8 cellular contexts compared by ENCODE assay signal in the genomic region with DNA sequence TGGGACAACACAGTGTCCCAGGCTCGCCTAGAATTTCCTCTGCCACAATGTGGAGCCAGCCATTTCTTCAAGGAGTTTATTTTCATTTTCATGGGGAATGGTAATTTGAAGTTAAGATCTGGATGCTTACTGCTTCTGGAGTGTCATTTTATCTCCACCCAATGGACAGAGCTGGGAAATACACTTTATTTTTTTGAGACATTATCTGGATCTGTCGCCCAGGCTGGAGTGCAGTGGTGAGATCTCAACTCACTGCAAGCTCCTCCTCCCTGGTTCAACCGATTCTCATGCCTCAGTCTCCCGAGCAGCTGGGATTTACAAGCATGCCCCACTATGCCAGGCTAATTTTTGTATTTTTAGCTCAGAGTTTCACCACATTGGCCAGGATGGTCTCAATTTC. TPM values are rescaled to one million over a fixed set of nuclear protein-coding genes. Genes with fewer than 3 reads are reported as not detected.
DNase-seq lines count a peak whose midpoint lies in the region; ATAC-seq and TF ChIP-seq lines count a peak whose summit lies in the region.

No MANE protein-coding gene starts in this region.

- ATAC-seq in GM21619 (IDR thresholded peaks at IDR 0.05; ENCODE audit: unreplicated experiment) (peak; percentile 72), body of pancreas (no peak)

- H3K4me3 ChIP-seq in body of pancreas (no peak overlapping the region), smooth muscle cell (no peak overlapping the region), lower leg skin (ENCODE audit: low read depth, poor library complexity, severe bottlenecking) (no peak overlapping the region)

- intact Hi-C loops in body of pancreas (cut with DNase I) (no loop called here), lower leg skin (cut with DNase I; ENCODE audit: low total_unique reads) (no loop called here)

- DNase-seq in NCI-H2196 (lab: John Stamatoyannopoulos, UW; ENCODE audit: unreplicated experiment), result peak; percentile 43
- DNase-seq in NCI-H2196 treated with DMSO at 0.1 percent for 48 hours (lab: John Stamatoyannopoulos, UW; ENCODE audit: unreplicated experiment), result no peak
- peak; percentile 36 for DNase-seq in NCI-H226
- DNase-seq in body of pancreas, result no peak
- DNase-seq in iPS-NIHi11 (ENCODE audit: low spot score), result peak; percentile 21
- DNase-seq in smooth muscle cell (lab: John Stamatoyannopoulos, UW; ENCODE audit: unreplicated experiment), result no peak
- DNase-seq in lower leg skin (ENCODE audit: low spot score in 2 of 2), result no peak

- no peak overlapping the region for H3K4me2 ChIP-seq in smooth muscle cell

- H3K36me3 ChIP-seq in body of pancreas (replicated peaks in 1 of 2; ENCODE audit: insufficient read depth in 1 of 2, low read depth in 2 of 2), result no peaks in the 10 kb centered on the region
- H3K36me3 ChIP-seq in smooth muscle cell (ENCODE audit: low read depth), result no peaks in the 10 kb centered on the region

- WGBS in body of pancreas, 2 donors, result 4 to 6% methylated on average over 4 of the region's 4 CpGs
- WGBS in smooth muscle cell (ENCODE audit: low lambda C conversion rate), result 18% methylated on average over 4 of the region's 4 CpGs
- WGBS in lower leg skin, 2 donors, result 5 to 9% methylated on average over 4 of the region's 4 CpGs

- H3F3A ChIP-seq in smooth muscle cell (ENCODE audit: low read depth), result no peaks in the 10 kb centered on the region

- H3K9ac ChIP-seq in smooth muscle cell (ENCODE audit: low read depth), result no peak overlapping the region

- H3K79me2 ChIP-seq in smooth muscle cell (ENCODE audit: low read depth), result no peaks in the 10 kb centered on the region

- TF ChIP-seq CTCF in body of pancreas (IDR thresholded peaks at IDR 0.05), result peak; percentile 20 to 60 (median 46)
- TF ChIP-seq CTCF in smooth muscle cell (IDR thresholded peaks at IDR 0.05; ENCODE audit: borderline replicate concordance, insufficient read depth, poor library complexity, severe bottlenecking), result peak; percentile 54
- TF ChIP-seq CTCF in lower leg skin (IDR thresholded peaks at IDR 0.05), result no peak

- H2AFZ ChIP-seq in smooth muscle cell (ENCODE audit: low read depth), result no peak overlapping the region

- H3K4me1 ChIP-seq in body of pancreas (no peaks in the 10 kb centered on the region), smooth muscle cell (ENCODE audit: low read depth) (no peaks in the 10 kb centered on the region)

- H3K27me3 ChIP-seq in body of pancreas, result no peaks in the 10 kb centered on the region
- no peaks in the 10 kb centered on the region for H3K27me3 ChIP-seq in smooth muscle cell (ENCODE audit: low read depth)

- H3K27ac ChIP-seq in body of pancreas, result no peak overlapping the region
- H3K27ac ChIP-seq in smooth muscle cell (ENCODE audit: low read depth), result no peak overlapping the region

- no peak for TF ChIP-seq POLR2A in body of pancreas (IDR thresholded peaks at IDR 0.05)
- TF ChIP-seq POLR2A in lower leg skin (IDR thresholded peaks at IDR 0.05), result no peak

- no peaks in the 10 kb centered on the region for H3K9me3 ChIP-seq in body of pancreas
- no peaks in the 10 kb centered on the region for H3K9me3 ChIP-seq in smooth muscle cell (replicated peaks; ENCODE audit: low read depth)

- H4K20me1 ChIP-seq in smooth muscle cell (ENCODE audit: low read depth), result no peaks in the 10 kb centered on the region

RNA-seq across cellular contexts. Expression of a gene that starts 12.7 kb away (rescaled TPM):
- total RNA-seq in body of pancreas, result 10 to 100 TPM in 1 of 2 donors, 1 to 10 TPM in 1; 4.4 to 12.5 TPM
- total RNA-seq in smooth muscle cell, result 6.5 and 12.9 TPM in 2 replicates
- 3.9 and 4.4 TPM in 2 replicates for polyA plus RNA-seq in smooth muscle cell
- total RNA-seq in lower leg skin, result 10 to 100 TPM in 3 of 4 donors, 1 to 10 TPM in 1; 9.3 to 14.1 (median 11.3) TPM

RNA-seq across cellular contexts. Expression of a gene that starts 25.0 kb away (rescaled TPM):
- total RNA-seq in body of pancreas (1 to 10 TPM; 1.3 to 3.6 TPM), smooth muscle cell (6.4 and 7.5 TPM in 2 replicates), lower leg skin (1 to 10 TPM; 3.6 to 5.6 (median 3.8) TPM)
- polyA plus RNA-seq in smooth muscle cell, result 2.2 and 2.6 TPM in 2 replicates

RNA-seq across cellular contexts. Expression of a gene that starts 47.2 kb away (rescaled TPM):
- total RNA-seq in body of pancreas (not detected), smooth muscle cell (not detected in 2 replicates), lower leg skin (not detected)
- polyA plus RNA-seq in smooth muscle cell, result not detected in 2 replicates

Comparison
In these comparisons a context has a peak if more than half of its experiments do, and no peak if none do; other contexts are left out.
1. DNase-seq: peak in NCI-H2196 (single experiment), NCI-H226 (single experiment) and iPS-NIHi11 (single experiment); none in NCI-H2196 treated with DMSO at 0.1 percent for 48 hours (single experiment), body of pancreas (0 of 4), smooth muscle cell (single experiment) and lower leg skin (0 of 2).
2. CTCF ChIP-seq: peak in body of pancreas (7 of 7) and smooth muscle cell (single experiment); none in lower leg skin (0 of 3).